Comparison of ENCODE assay signal across 11 cellular contexts in genomic region chr22:46087336-46087690, GRCh38.
DNase-seq lines count a peak whose midpoint lies in the region; TF ChIP-seq lines count a peak whose summit lies in the region.
"Had no signal": no experiment of that assay in that cellular context is flagged by ENCODE, and none has a peak within 500 bp of the region (broad histone marks: within the 10 kb centered on the region; RNA-seq: fewer than 3 reads in every experiment).

No MANE protein-coding gene starts in this region.

- TF ChIP-seq CTCF in BJ (IDR thresholded peaks at IDR 0.05; ENCODE audit: insufficient read depth, low read depth, low read length) (no peak), right atrium auricular region (IDR thresholded peaks at IDR 0.05) (no peak)

- H3K36me3 ChIP-seq in BJ (ENCODE audit: control insufficient read depth, insufficient read depth, low read length) (peaks cover 51% of the 10 kb centered on the region), right atrium auricular region (peaks cover 38% of the 10 kb centered on the region)

- H3K27me3 ChIP-seq in BJ (ENCODE audit: control insufficient read depth, insufficient read depth, low read length) (no peaks in the 10 kb centered on the region), right atrium auricular region (no peaks in the 10 kb centered on the region)

- CTCF ChIA-PET in BJ (lab: Yijun Ruan, JAX) = interaction anchor here (0.6 to 3.1 kb wide), 5 partner anchors 12 to 81 kb away, joined by 3 to 13 read pairs (median 3); no protein-coding TSS in a partner anchor

- POLR2A ChIA-PET in BJ (lab: Charles Lee) = interaction anchor here (1.0 kb wide), 1 partner anchor 90 kb away, joined by 4 read pairs; no protein-coding TSS in a partner anchor

- no peaks in the 10 kb centered on the region for H3K9me3 ChIP-seq in right atrium auricular region

- H3K4me3 ChIP-seq in BJ (ENCODE audit: low read depth, low read length) (peak overlapping the region; percentile 18), right atrium auricular region (peak overlapping the region in 1 of 2 donors; percentile 35), skin epidermis (peak overlapping the region in 6 of 7 experiments; percentile 13 to 44 (median 34))

- H3K27ac ChIP-seq in angular gyrus (ENCODE audit: low read depth, low read length) = peak overlapping the region; percentile 97
- peak overlapping the region; percentile 97 to 99 for H3K27ac ChIP-seq in right atrium auricular region
- peak overlapping the region in 20 of 21 experiments; percentile 80 to 100 (median 98) for H3K27ac ChIP-seq in skin epidermis
- H3K27ac ChIP-seq: KMS-11 had no signal

- H3K4me1 ChIP-seq in right atrium auricular region = peaks cover 0 to 100% of the 10 kb centered on the region in 2 donors

- DNase-seq in BJ (ENCODE audit: low read depth) = no peak
- DNase-seq in right atrium auricular region (ENCODE audit: low spot score) = no peak
- DNase-seq in activated CD4-positive, alpha-beta T cell treated with anti-CD3 and anti-CD28 coated beads, Interleukin-2, amount 50 U/mL, for 48 hours = no peak
- DNase-seq in HuH-7.5 (ENCODE audit: low spot score) = no peak
- DNase-seq in NCI-H1436 treated with DMSO at 0.1 percent for 48 hours (lab: John Stamatoyannopoulos, UW) = no peak
- no peak for DNase-seq in NCI-H2227 (lab: John Stamatoyannopoulos, UW; ENCODE audit: unreplicated experiment)
- DNase-seq: NCI-H2227 treated with DMSO at 0.1 percent for 48 hours; stimulated activated CD4-positive, alpha-beta T cell treated with anti-CD3 and anti-CD28 coated beads, Interleukin-15, amount 100 ng/mL, for 24 hours had no signal
